In genomic region chr10:209357-209756, GRCh38 we compare ENCODE assay signal across 2 cellular contexts.
TF ChIP-seq lines count a peak whose summit lies in the region.

No MANE protein-coding gene starts in this region.

TF ChIP-seq in A549, 52 proteins besides CTCF, POLR2A, EP300 and RAD21 (continued from another document):
- TF ChIP-seq, protein P1, sequence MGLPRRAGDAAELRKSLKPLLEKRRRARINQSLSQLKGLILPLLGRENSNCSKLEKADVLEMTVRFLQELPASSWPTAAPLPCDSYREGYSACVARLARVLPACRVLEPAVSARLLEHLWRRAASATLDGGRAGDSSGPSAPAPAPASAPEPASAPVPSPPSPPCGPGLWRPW (IDR thresholded peaks at IDR 0.05) = no peak

TF ChIP-seq in GM23338, 12 proteins besides CTCF, POLR2A, EP300 and RAD21 (continued from another document):
- TF ChIP-seq NANOG (IDR thresholded peaks at IDR 0.05; ENCODE audit: borderline replicate concordance) (no peak), JUNB (IDR thresholded peaks at IDR 0.05; ENCODE audit: unreplicated experiment) (no peak), STAT1 (IDR thresholded peaks at IDR 0.05; ENCODE audit: unreplicated experiment) (no peak), ZNF114 (CRISPR knock-in tag; IDR thresholded peaks at IDR 0.05) (no peak), ZNF462 (CRISPR knock-in tag; IDR thresholded peaks at IDR 0.05) (no peak), CREB1 (CRISPR knock-in tag; IDR thresholded peaks at IDR 0.05; ENCODE audit: low read depth) (no peak)
TF ChIP-seq in GM23338: peak in this region for 0.
